Comparison of ENCODE assay signal across 1 cellular context in the genomic region with DNA sequence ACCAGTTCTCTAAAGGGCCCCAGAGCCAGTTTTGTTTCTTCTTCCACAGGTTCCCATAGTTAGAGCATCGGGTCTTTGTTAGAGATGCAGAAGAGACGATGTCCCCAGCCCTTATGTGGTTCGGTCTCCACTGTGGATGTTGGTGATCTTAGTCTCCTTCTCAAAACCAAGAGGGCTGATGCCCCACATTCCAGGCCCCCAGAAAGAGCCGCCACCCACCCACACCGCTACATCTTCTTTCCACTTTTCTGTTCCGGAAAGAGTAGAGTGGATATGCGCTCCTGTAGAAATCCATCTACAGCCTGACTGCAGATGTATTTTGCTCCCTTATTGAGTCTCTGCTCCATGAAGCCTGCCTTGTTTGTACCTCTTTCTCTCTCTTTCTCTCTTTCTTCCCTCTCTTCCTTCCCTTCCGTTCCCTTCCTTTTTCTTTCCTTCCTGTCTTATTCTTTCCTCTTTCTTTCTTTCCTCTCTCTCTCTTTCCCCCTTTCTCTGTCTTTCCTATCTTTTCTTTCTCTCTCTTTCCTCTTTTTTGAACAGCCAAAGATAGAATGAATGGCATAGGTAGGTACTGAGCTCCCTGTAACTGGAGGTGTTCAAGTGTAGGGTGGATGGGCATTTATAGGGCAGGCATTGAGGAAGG.
TF ChIP-seq lines count a peak whose summit lies in the region.

No MANE protein-coding gene starts in this region.

TF ChIP-seq in K562, 482 proteins besides CTCF, POLR2A, EP300 and RAD21 (continued from another document):
- TF ChIP-seq, protein P1, sequence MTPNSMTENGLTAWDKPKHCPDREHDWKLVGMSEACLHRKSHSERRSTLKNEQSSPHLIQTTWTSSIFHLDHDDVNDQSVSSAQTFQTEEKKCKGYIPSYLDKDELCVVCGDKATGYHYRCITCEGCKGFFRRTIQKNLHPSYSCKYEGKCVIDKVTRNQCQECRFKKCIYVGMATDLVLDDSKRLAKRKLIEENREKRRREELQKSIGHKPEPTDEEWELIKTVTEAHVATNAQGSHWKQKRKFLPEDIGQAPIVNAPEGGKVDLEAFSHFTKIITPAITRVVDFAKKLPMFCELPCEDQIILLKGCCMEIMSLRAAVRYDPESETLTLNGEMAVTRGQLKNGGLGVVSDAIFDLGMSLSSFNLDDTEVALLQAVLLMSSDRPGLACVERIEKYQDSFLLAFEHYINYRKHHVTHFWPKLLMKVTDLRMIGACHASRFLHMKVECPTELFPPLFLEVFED (CRISPR knock-in tag; conservative IDR thresholded peaks at IDR 0.05): 0 out of 2 replicates have a peak, but pooled peaks have one; percentile 41
- TF ChIP-seq ETS2 (tag; IDR thresholded peaks at IDR 0.05; ENCODE audit: borderline replicate concordance, poor library complexity, severe bottlenecking): no peak
- TF ChIP-seq, protein P2, sequence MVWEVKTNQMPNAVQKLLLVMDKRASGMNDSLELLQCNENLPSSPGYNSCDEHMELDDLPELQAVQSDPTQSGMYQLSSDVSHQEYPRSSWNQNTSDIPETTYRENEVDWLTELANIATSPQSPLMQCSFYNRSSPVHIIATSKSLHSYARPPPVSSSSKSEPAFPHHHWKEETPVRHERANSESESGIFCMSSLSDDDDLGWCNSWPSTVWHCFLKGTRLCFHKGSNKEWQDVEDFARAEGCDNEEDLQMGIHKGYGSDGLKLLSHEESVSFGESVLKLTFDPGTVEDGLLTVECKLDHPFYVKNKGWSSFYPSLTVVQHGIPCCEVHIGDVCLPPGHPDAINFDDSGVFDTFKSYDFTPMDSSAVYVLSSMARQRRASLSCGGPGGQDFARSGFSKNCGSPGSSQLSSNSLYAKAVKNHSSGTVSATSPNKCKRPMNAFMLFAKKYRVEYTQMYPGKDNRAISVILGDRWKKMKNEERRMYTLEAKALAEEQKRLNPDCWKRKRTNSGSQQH (CRISPR knock-in tag; IDR thresholded peaks at IDR 0.05): peak; percentile 73; the same call in 1 of the 2 replicates
- 0 out of 4 replicates have a peak, but pooled peaks of 1 of the 2 experiments have one; percentile 43 for TF ChIP-seq HDAC1 (IDR thresholded peaks at IDR 0.05)
- TF ChIP-seq, protein P3, sequence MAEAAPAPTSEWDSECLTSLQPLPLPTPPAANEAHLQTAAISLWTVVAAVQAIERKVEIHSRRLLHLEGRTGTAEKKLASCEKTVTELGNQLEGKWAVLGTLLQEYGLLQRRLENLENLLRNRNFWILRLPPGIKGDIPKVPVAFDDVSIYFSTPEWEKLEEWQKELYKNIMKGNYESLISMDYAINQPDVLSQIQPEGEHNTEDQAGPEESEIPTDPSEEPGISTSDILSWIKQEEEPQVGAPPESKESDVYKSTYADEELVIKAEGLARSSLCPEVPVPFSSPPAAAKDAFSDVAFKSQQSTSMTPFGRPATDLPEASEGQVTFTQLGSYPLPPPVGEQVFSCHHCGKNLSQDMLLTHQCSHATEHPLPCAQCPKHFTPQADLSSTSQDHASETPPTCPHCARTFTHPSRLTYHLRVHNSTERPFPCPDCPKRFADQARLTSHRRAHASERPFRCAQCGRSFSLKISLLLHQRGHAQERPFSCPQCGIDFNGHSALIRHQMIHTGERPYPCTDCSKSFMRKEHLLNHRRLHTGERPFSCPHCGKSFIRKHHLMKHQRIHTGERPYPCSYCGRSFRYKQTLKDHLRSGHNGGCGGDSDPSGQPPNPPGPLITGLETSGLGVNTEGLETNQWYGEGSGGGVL (CRISPR knock-in tag; IDR thresholded peaks at IDR 0.05): no peak
- TF ChIP-seq SPI1 (IDR thresholded peaks at IDR 0.05; ENCODE audit: borderline replicate concordance, low read depth, low read length): no peak
- TF ChIP-seq LARP7 (IDR thresholded peaks at IDR 0.05): 0 out of 2 replicates have a peak, but pooled peaks have one; percentile 55
- no peak for TF ChIP-seq KLF13 (tag; IDR thresholded peaks at IDR 0.05; ENCODE audit: borderline replicate concordance, low read depth)
- peak; percentile 14 for TF ChIP-seq ARHGAP35 (IDR thresholded peaks at IDR 0.05; ENCODE audit: partially characterized antibody)
- TF ChIP-seq, protein P4, sequence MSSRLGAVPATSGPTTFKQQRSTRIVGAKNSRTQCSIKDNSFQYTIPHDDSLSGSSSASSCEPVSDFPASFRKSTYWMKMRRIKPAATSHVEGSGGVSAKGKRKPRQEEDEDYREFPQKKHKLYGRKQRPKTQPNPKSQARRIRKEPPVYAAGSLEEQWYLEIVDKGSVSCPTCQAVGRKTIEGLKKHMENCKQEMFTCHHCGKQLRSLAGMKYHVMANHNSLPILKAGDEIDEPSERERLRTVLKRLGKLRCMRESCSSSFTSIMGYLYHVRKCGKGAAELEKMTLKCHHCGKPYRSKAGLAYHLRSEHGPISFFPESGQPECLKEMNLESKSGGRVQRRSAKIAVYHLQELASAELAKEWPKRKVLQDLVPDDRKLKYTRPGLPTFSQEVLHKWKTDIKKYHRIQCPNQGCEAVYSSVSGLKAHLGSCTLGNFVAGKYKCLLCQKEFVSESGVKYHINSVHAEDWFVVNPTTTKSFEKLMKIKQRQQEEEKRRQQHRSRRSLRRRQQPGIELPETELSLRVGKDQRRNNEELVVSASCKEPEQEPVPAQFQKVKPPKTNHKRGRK (tag; IDR thresholded peaks at IDR 0.05): peak; percentile 75
- peak; percentile 64; the same call in 1 of the 2 replicates for TF ChIP-seq THRAP3 (IDR thresholded peaks at IDR 0.05; ENCODE audit: borderline replicate concordance)
- TF ChIP-seq, protein P5, sequence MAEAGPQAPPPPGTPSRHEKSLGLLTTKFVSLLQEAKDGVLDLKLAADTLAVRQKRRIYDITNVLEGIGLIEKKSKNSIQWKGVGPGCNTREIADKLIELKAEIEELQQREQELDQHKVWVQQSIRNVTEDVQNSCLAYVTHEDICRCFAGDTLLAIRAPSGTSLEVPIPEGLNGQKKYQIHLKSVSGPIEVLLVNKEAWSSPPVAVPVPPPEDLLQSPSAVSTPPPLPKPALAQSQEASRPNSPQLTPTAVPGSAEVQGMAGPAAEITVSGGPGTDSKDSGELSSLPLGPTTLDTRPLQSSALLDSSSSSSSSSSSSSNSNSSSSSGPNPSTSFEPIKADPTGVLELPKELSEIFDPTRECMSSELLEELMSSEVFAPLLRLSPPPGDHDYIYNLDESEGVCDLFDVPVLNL (CRISPR knock-in tag; IDR thresholded peaks at IDR 0.05; ENCODE audit: low read depth): no peak
- TF ChIP-seq, protein P6, sequence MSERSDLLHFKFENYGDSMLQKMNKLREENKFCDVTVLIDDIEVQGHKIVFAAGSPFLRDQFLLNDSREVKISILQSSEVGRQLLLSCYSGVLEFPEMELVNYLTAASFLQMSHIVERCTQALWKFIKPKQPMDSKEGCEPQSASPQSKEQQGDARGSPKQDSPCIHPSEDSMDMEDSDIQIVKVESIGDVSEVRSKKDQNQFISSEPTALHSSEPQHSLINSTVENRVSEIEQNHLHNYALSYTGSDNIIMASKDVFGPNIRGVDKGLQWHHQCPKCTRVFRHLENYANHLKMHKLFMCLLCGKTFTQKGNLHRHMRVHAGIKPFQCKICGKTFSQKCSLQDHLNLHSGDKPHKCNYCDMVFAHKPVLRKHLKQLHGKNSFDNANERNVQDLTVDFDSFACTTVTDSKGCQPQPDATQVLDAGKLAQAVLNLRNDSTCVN (CRISPR knock-in tag; IDR thresholded peaks at IDR 0.05): 0 out of 2 replicates have a peak, but pooled peaks have one; percentile 19
- TF ChIP-seq MYC (IDR thresholded peaks at IDR 0.05; ENCODE audit: low read depth, low read length): no peak
- no peak for TF ChIP-seq MYC (CRISPR knock-in tag; IDR thresholded peaks at IDR 0.05; ENCODE audit: borderline replicate concordance, low read depth)
- no peak for TF ChIP-seq TOE1 (IDR thresholded peaks at IDR 0.05; ENCODE audit: borderline replicate concordance)
- no peak for TF ChIP-seq TOE1 (CRISPR knock-in tag; IDR thresholded peaks at IDR 0.05; ENCODE audit: borderline replicate concordance, low read depth)
- no peak for TF ChIP-seq ZNF274 (IDR thresholded peaks at IDR 0.05; ENCODE audit: borderline replicate concordance, low read depth, low read length)
- TF ChIP-seq BHLHE40 (IDR thresholded peaks at IDR 0.05; ENCODE audit: low read length): no peak
